20 cellular contexts compared by ENCODE assay signal in the genomic region with DNA sequence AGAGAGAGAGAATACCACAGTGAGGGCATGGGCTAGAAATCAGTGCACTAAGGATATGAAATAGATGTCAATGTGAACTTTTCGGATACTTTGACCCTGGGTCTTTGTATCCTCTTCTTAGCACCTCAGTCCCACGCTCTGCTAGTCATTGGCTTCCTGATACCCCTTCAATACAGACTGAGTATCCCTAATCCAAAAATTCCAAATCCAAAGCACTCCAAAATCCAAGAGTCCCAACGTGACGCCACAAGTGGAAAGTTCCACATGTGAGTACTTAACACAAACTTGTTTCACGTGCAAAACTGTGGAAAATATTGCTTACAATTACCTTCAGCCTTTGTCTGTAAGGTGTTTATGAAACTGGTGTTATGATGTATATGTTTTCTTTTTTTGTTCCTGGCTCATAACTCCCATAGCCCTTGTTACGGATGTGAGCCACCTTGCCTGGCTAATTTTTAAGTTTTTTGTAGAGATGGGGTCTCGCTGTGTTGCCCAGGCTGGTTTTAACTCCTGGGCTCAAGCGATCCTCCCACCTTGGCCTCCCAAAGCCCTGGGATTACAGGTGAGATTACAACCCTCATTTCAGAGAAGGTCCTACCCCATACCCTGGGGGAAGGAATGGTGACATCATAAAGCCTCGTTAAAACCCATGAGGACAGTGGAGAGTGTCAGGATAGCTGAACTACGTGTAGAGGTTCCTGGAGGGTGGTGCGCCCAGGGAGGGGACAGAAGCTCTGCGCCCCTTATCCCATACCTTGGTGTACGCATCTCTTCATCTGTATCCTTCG. TPM values are rescaled to one million over a fixed set of nuclear protein-coding genes. Genes with fewer than 3 reads are reported as not detected.
DNase-seq lines count a peak whose midpoint lies in the region; ATAC-seq, FAIRE-seq and TF ChIP-seq lines count a peak whose summit lies in the region.
"Had no signal": no experiment of that assay in that cellular context is flagged by ENCODE, and none has a peak within 500 bp of the region (broad histone marks: within the 10 kb centered on the region; RNA-seq: fewer than 3 reads in every experiment).

No MANE protein-coding gene starts in this region.

- H2AK5ac ChIP-seq in trophoblast cell (ENCODE audit: low read length), result no peak overlapping the region

- CTCF ChIA-PET in activated naive CD4-positive, alpha-beta T cell treated with anti-CD3 and anti-CD28 coated beads for 36 hours (lab: Charles Lee), result interaction anchor here (0.7 kb wide), 1 partner anchor 221 kb away, joined by 4 read pairs; no protein-coding TSS in a partner anchor
- CTCF ChIA-PET in mammary epithelial cell (lab: Charles Lee; ENCODE audit: low non-redundant PET), result no interaction called here

- H3K4me2 ChIP-seq in trophoblast cell (ENCODE audit: low read length) (no peak overlapping the region), mammary epithelial cell (ENCODE audit: insufficient read depth, low read depth, low read length) (no peak overlapping the region)

- no peak overlapping the region for H3K4ac ChIP-seq in trophoblast cell (ENCODE audit: low read depth, low read length)

- dilution Hi-C loops in mammary epithelial cell (cut with HindIII; ENCODE audit: low sequenced_read_pairs), result no loop called here

- peaks cover 2% of the 10 kb centered on the region for H3K4me1 Mint-ChIP-seq in activated naive CD4-positive, alpha-beta T cell treated with anti-CD3 and anti-CD28 coated beads for 36 hours (ENCODE audit: low read depth)
- no peaks in the 10 kb centered on the region for H3K4me1 Mint-ChIP-seq in activated T-helper 17 cell treated with anti-CD3 and anti-CD28 coated beads, Interleukin-2, amount 50 U/mL, for 72 hours

- no peak for ATAC-seq in activated T-helper 17 cell treated with anti-CD3 and anti-CD28 coated beads, Interleukin-2, amount 50 U/mL, for 72 hours (replicated peaks)

- H2BK12ac ChIP-seq in trophoblast cell (ENCODE audit: low read length), result no peak overlapping the region

- H4K91ac ChIP-seq in trophoblast cell (ENCODE audit: low read depth, low read length), result no peak overlapping the region

- no peaks in the 10 kb centered on the region for H3K79me1 ChIP-seq in trophoblast cell (ENCODE audit: low read length)

- intact Hi-C loops in activated naive CD4-positive, alpha-beta T cell treated with anti-CD3 and anti-CD28 coated beads for 36 hours (cut with micrococcal nuclease), result no loop called here
- intact Hi-C loops in mammary epithelial cell (cut with micrococcal nuclease), result no loop called here

- H2BK120ac ChIP-seq in trophoblast cell (ENCODE audit: insufficient read depth, low read length, poor library complexity), result no peak overlapping the region

- no CpG with 5 or more reads among the region's 14 CpGs for WGBS in trophoblast cell (ENCODE audit: extremely low coverage, insufficient coverage, insufficient read length)
- WGBS in mammary epithelial cell (ENCODE audit: low coverage, missing lambda C conversion rate), result 82% methylated on average over 14 of the region's 14 CpGs

- no peak for TF ChIP-seq CTCF in mammary epithelial cell (conservative IDR thresholded peaks at IDR 0.05 in 1 of 2, IDR thresholded peaks at IDR 0.05 in 1 of 2; ENCODE audit: extremely low read depth in 1 of 2, insufficient read depth in 1 of 2, low read depth in 1 of 2, low read length in 2 of 2)

- H4K20me1 ChIP-seq in mammary epithelial cell (ENCODE audit: insufficient read depth, low read length), result no peaks in the 10 kb centered on the region

- H4K8ac ChIP-seq in trophoblast cell (ENCODE audit: low read depth, low read length), result no peak overlapping the region

- no peaks in the 10 kb centered on the region for H3K79me2 ChIP-seq in trophoblast cell (ENCODE audit: control insufficient read depth, insufficient read depth, low read length, poor library complexity)
- H3K79me2 ChIP-seq in mammary epithelial cell (ENCODE audit: insufficient read depth, low read length), result peaks cover 8% of the 10 kb centered on the region

- in situ Hi-C loops in mammary epithelial cell (cut with MboI; ENCODE audit: low sequenced_read_pairs in 2 of 2), result no loop called here

- H3K18ac ChIP-seq in trophoblast cell (ENCODE audit: low read length), result no peak overlapping the region

- peak overlapping the region; percentile 61 for H3K27ac Mint-ChIP-seq in activated naive CD4-positive, alpha-beta T cell treated with anti-CD3 and anti-CD28 coated beads for 36 hours
- peak overlapping the region; percentile 10 for H3K27ac Mint-ChIP-seq in activated T-helper 17 cell treated with anti-CD3 and anti-CD28 coated beads, Interleukin-2, amount 50 U/mL, for 72 hours

- H4K12ac ChIP-seq in trophoblast cell (ENCODE audit: low read depth, low read length), result no peak overlapping the region

- no peak overlapping the region for H2BK5ac ChIP-seq in trophoblast cell (ENCODE audit: low read depth, low read length, poor library complexity)

- DNase-seq in activated naive CD4-positive, alpha-beta T cell treated with anti-CD3 and anti-CD28 coated beads for 36 hours, result no peak
- no peak for DNase-seq in activated naive CD4-positive, alpha-beta T cell treated with anti-CD3 and anti-CD28 coated beads, Interleukin-2, amount 50 U/mL, for 16 hours
- DNase-seq in GM12892 (ENCODE audit: insufficient read length) (no peak), trophoblast cell (peak; percentile 88 to 98), mammary epithelial cell (no peak), NCI-H69 (lab: John Stamatoyannopoulos, UW) (no peak), NCI-H524 treated with DMSO at 0.1 percent for 48 hours (lab: John Stamatoyannopoulos, UW) (no peak)
- DNase-seq: Calu3, GM23248, MM.1S, NCI-H1930, NCI-H446 treated with DMSO at 0.1 percent for 48 hours, NCI-H82, SHP77 treated with DMSO at 0.1 percent for 48 hours had no signal

- peaks cover 27% of the 10 kb centered on the region for H3K36me3 Mint-ChIP-seq in activated naive CD4-positive, alpha-beta T cell treated with anti-CD3 and anti-CD28 coated beads for 36 hours (ENCODE audit: low read depth)
- H3K36me3 Mint-ChIP-seq in activated T-helper 17 cell treated with anti-CD3 and anti-CD28 coated beads, Interleukin-2, amount 50 U/mL, for 72 hours (ENCODE audit: low read depth), result peaks cover 54% of the 10 kb centered on the region

- H3K36me3 ChIP-seq in trophoblast cell (ENCODE audit: control insufficient read depth in 1 of 2, insufficient read depth in 2 of 2, low read length in 2 of 2) (peaks cover 17 to 27% of the 10 kb centered on the region in 2 experiments), mammary epithelial cell (ENCODE audit: insufficient read depth, low read length) (peaks cover 25% of the 10 kb centered on the region)

- H3K4me3 Mint-ChIP-seq in activated naive CD4-positive, alpha-beta T cell treated with anti-CD3 and anti-CD28 coated beads for 36 hours, result no peak overlapping the region
- H3K4me3 Mint-ChIP-seq in activated T-helper 17 cell treated with anti-CD3 and anti-CD28 coated beads, Interleukin-2, amount 50 U/mL, for 72 hours, result no peak overlapping the region
- H3K4me3 Mint-ChIP-seq: CD14-positive monocyte had no signal

- H3K27ac ChIP-seq in trophoblast cell (ENCODE audit: low read depth, low read length) (no peak overlapping the region), mammary epithelial cell (ENCODE audit: insufficient read depth, low read depth, low read length) (no peak overlapping the region)
- H3K27ac ChIP-seq: GM23248 had no signal

- H3K14ac ChIP-seq in trophoblast cell (ENCODE audit: low read length), result no peak overlapping the region

- no peaks in the 10 kb centered on the region for H3K27me3 Mint-ChIP-seq in activated naive CD4-positive, alpha-beta T cell treated with anti-CD3 and anti-CD28 coated beads for 36 hours (ENCODE audit: low read depth)
- no peaks in the 10 kb centered on the region for H3K27me3 Mint-ChIP-seq in activated T-helper 17 cell treated with anti-CD3 and anti-CD28 coated beads, Interleukin-2, amount 50 U/mL, for 72 hours

- FAIRE-seq in GM12892 (lab: Jason Lieb, UNC), result no peak
- FAIRE-seq: GM19239, RCC 7860 had no signal

- H3K27me3 ChIP-seq in trophoblast cell (ENCODE audit: insufficient read depth, low read length), result no peaks in the 10 kb centered on the region
- no peaks in the 10 kb centered on the region for H3K27me3 ChIP-seq in mammary epithelial cell (ENCODE audit: insufficient read depth, low read length)

- H3K4me3 ChIP-seq in trophoblast cell (ENCODE audit: low read depth, low read length), result no peak overlapping the region
- H3K4me3 ChIP-seq in mammary epithelial cell (replicated peaks in 1 of 3; ENCODE audit: insufficient read depth in 1 of 3, low read depth in 2 of 3, low read length in 3 of 3), result no peak overlapping the region
- H3K4me3 ChIP-seq: GM23248 had no signal

- H3K9me3 Mint-ChIP-seq in activated naive CD4-positive, alpha-beta T cell treated with anti-CD3 and anti-CD28 coated beads for 36 hours, result no peaks in the 10 kb centered on the region
- no peaks in the 10 kb centered on the region for H3K9me3 Mint-ChIP-seq in activated T-helper 17 cell treated with anti-CD3 and anti-CD28 coated beads, Interleukin-2, amount 50 U/mL, for 72 hours
- H3K9me3 Mint-ChIP-seq: CD14-positive monocyte had no signal

- H2AFZ ChIP-seq in trophoblast cell (ENCODE audit: insufficient read depth, low read length, poor library complexity), result no peak overlapping the region
- no peak overlapping the region for H2AFZ ChIP-seq in mammary epithelial cell (ENCODE audit: low read depth, low read length)
- H2AFZ ChIP-seq: GM23248 had no signal

- H3K4me1 ChIP-seq in trophoblast cell (ENCODE audit: control insufficient read depth in 1 of 2, insufficient read depth in 2 of 2, low read length in 2 of 2), result peaks cover 2% of the 10 kb centered on the region in 2 experiments
- no peaks in the 10 kb centered on the region for H3K4me1 ChIP-seq in mammary epithelial cell (ENCODE audit: insufficient read depth, low read length)

- TF ChIP-seq POLR2A in GM12892 (IDR thresholded peaks at IDR 0.05; ENCODE audit: low read depth, low read length), result peak; percentile 10; the same call in 1 of the 2 replicates

- H3K9ac ChIP-seq in trophoblast cell (ENCODE audit: low read length) (no peak overlapping the region), mammary epithelial cell (ENCODE audit: insufficient read depth, low read length) (no peak overlapping the region)
- H3K9ac ChIP-seq: GM23248 had no signal

- no peaks in the 10 kb centered on the region for H3K9me3 ChIP-seq in trophoblast cell (ENCODE audit: insufficient read depth, low read depth, low read length)
- H3K9me3 ChIP-seq in mammary epithelial cell (replicated peaks; ENCODE audit: insufficient read depth, low read length), result no peaks in the 10 kb centered on the region

- H3K23ac ChIP-seq in trophoblast cell (ENCODE audit: low read length), result no peak overlapping the region

- BruUV-seq in mammary epithelial cell (replicated peaks; lab: Mats Ljungman, UMichigan), result no TSS peak

RNA-seq across cellular contexts. Expression of gene IRAK2, which starts 10.2 kb away (rescaled TPM):
- 1 to 10 TPM; 6.4 to 6.9 TPM for total RNA-seq in activated naive CD4-positive, alpha-beta T cell treated with anti-CD3 and anti-CD28 coated beads for 36 hours
- 4.7 TPM for polyA plus RNA-seq in GM12892 (2012; ENCODE audit: missing spikeins)
- 10 to 100 TPM in 1 of 2 donors, 1 to 10 TPM in 1; 5.6 to 10.1 TPM for total RNA-seq in activated T-helper 17 cell treated with anti-CD3 and anti-CD28 coated beads, Interleukin-2, amount 50 U/mL, for 72 hours
- 3.4 and 3.5 TPM in 2 replicates for polyA plus RNA-seq in trophoblast cell (2013)
- total RNA-seq in mammary epithelial cell, result 10 to 100 TPM in 1 of 2 donors, 1 to 10 TPM in 1; 2.5 to 16.9 TPM
- polyA plus RNA-seq in mammary epithelial cell, result 7.9 TPM
- polyA minus RNA-seq in mammary epithelial cell, result 6.2 TPM

RNA-seq across cellular contexts. Expression of gene VHL, which starts 13.0 kb away (rescaled TPM):
- 10 to 100 TPM; 51.5 to 54.0 TPM for total RNA-seq in activated naive CD4-positive, alpha-beta T cell treated with anti-CD3 and anti-CD28 coated beads for 36 hours
- polyA plus RNA-seq in GM12892 (2012; ENCODE audit: missing spikeins), result 36.6 TPM
- total RNA-seq in activated T-helper 17 cell treated with anti-CD3 and anti-CD28 coated beads, Interleukin-2, amount 50 U/mL, for 72 hours, result 10 to 100 TPM; 62.7 to 63.7 TPM
- 35.9 and 36.8 TPM in 2 replicates for polyA plus RNA-seq in trophoblast cell (2013)
- 10 to 100 TPM; 34.3 to 37.5 TPM for total RNA-seq in mammary epithelial cell
- 9.8 TPM for polyA plus RNA-seq in mammary epithelial cell
- 38.7 TPM for polyA minus RNA-seq in mammary epithelial cell

RNA-seq across cellular contexts. Expression of gene BRK1, which starts 39.1 kb away (rescaled TPM):
- 10 to 100 TPM; 73.6 to 73.7 TPM for total RNA-seq in activated naive CD4-positive, alpha-beta T cell treated with anti-CD3 and anti-CD28 coated beads for 36 hours
- 197 TPM for polyA plus RNA-seq in GM12892 (2012; ENCODE audit: missing spikeins)
- total RNA-seq in activated T-helper 17 cell treated with anti-CD3 and anti-CD28 coated beads, Interleukin-2, amount 50 U/mL, for 72 hours, result 100 to 1,000 TPM in 1 of 2 donors, 10 to 100 TPM in 1; 93.3 to 111 TPM
- 143 and 145 TPM in 2 replicates for polyA plus RNA-seq in trophoblast cell (2013)
- 100 to 1,000 TPM in 1 of 2 donors, 10 to 100 TPM in 1; 80.4 to 134 TPM for total RNA-seq in mammary epithelial cell
- polyA plus RNA-seq in mammary epithelial cell, result 236 TPM
- polyA minus RNA-seq in mammary epithelial cell, result 112 TPM

RNA-seq across cellular contexts. Expression of gene FANCD2OS, which starts 46.5 kb away (rescaled TPM):
- total RNA-seq in activated naive CD4-positive, alpha-beta T cell treated with anti-CD3 and anti-CD28 coated beads for 36 hours, result not detected
- not detected for polyA plus RNA-seq in GM12892 (2012; ENCODE audit: missing spikeins)
- total RNA-seq in activated T-helper 17 cell treated with anti-CD3 and anti-CD28 coated beads, Interleukin-2, amount 50 U/mL, for 72 hours, result not detected
- 1.2 and 1.4 TPM in 2 replicates for polyA plus RNA-seq in trophoblast cell (2013)
- total RNA-seq in mammary epithelial cell, result not detected
- polyA plus RNA-seq in mammary epithelial cell, result not detected
- polyA minus RNA-seq in mammary epithelial cell, result not detected
- total RNA-seq: A673, Calu3, G401, GM23248 had no signal
- polyA plus RNA-seq: CD14-positive monocyte, GM23248 had no signal

Comparison
In these comparisons a context has a peak if more than half of its experiments do, and no peak if none do; other contexts are left out.
1. DNase-seq: peak in trophoblast cell (2 of 2); none in activated naive CD4-positive, alpha-beta T cell treated with anti-CD3 and anti-CD28 coated beads for 36 hours (single experiment), activated naive CD4-positive, alpha-beta T cell treated with anti-CD3 and anti-CD28 coated beads, Interleukin-2, amount 50 U/mL, for 16 hours (single experiment), GM12892 (single experiment), mammary epithelial cell (single experiment), NCI-H69 (single experiment) and NCI-H524 treated with DMSO at 0.1 percent for 48 hours (single experiment).